Comparison of ENCODE assay signal across 12 cellular contexts in the genomic region with DNA sequence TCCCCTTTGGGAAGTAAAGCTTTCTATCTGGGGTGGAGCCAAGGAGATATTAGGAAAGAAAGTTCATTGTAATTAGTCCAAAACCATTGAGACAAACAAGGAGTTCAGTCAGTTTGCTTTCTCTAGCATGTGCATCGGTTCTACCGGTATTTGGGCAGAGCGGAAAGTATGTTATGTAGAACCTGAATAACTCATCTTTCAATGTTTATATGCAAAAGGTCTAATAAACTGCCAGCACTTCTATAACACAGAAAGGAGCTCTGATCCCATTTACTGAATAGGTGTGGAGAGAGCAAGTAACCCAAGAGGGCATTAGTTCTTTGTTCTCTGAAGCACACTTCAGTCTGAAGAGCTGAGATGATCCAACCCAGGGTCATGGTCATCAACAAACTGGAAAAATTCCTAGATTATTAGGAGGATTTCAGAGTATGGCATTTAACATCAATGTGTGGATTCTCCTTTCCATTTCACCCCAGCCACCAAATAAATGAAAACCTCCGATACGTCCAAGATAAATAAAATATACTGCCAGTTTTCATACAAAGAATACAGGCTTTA. TPM values are rescaled to one million over a fixed set of nuclear protein-coding genes. Genes with fewer than 3 reads are reported as not detected.
DNase-seq lines count a peak whose midpoint lies in the region; ATAC-seq and TF ChIP-seq lines count a peak whose summit lies in the region.
"Had no signal": no experiment of that assay in that cellular context is flagged by ENCODE, and none has a peak within 500 bp of the region (broad histone marks: within the 10 kb centered on the region; RNA-seq: fewer than 3 reads in every experiment).

No MANE protein-coding gene starts in this region.

- intact Hi-C loops in breast epithelium (cut with DNase I; ENCODE audit: low total_unique reads) (no loop called here), MCF 10A (cut with micrococcal nuclease) (loop anchor here (2.0 to 10.0 kb wide), 4 partner anchors 114 to 976 kb away; a partner anchor contains a TSS), uterus (cut with DNase I; ENCODE audit: low total_unique reads) (no loop called here)

- H3K4me3 ChIP-seq in breast epithelium (peak overlapping the region in 2 of 3 donors; percentile 78 to 86), cardiac fibroblast (replicated peaks in 1 of 2; ENCODE audit: low read depth in 2 of 2, low read length in 2 of 2) (peak overlapping the region; percentile 21 to 71), uterus (peak overlapping the region; percentile 53 to 70)

- TF ChIP-seq CTCF in breast epithelium (IDR thresholded peaks at IDR 0.05) (no peak), MCF 10A (IDR thresholded peaks at IDR 0.05; ENCODE audit: unreplicated experiment) (no peak), cardiac fibroblast (IDR thresholded peaks at IDR 0.05; ENCODE audit: low read depth, low read length) (no peak), mesothelial cell of epicardium (IDR thresholded peaks at IDR 0.05; ENCODE audit: unreplicated experiment) (no peak), uterus (IDR thresholded peaks at IDR 0.05) (no peak), omental fat pad (IDR thresholded peaks at IDR 0.05) (no peak)

- peak overlapping the region in 1 of 2 donors; percentile 89 for H3K27ac ChIP-seq in breast epithelium
- H3K27ac ChIP-seq in uterus = peak overlapping the region; percentile 91 to 97

- H3K36me3 Mint-ChIP-seq in MCF 10A (ENCODE audit: insufficient read depth, unreplicated experiment) (no peaks in the 10 kb centered on the region), mesothelial cell of epicardium (no peaks in the 10 kb centered on the region)
- H3K36me3 Mint-ChIP-seq: activated naive CD8-positive, alpha-beta T cell; WTC11 had no signal

- TF ChIP-seq POLR2A in breast epithelium (IDR thresholded peaks at IDR 0.05) (no peak), uterus (IDR thresholded peaks at IDR 0.05) (no peak)

- no peaks in the 10 kb centered on the region for H3K27me3 Mint-ChIP-seq in MCF 10A (ENCODE audit: insufficient read depth, unreplicated experiment)
- H3K27me3 Mint-ChIP-seq in mesothelial cell of epicardium (ENCODE audit: low read depth) = no peaks in the 10 kb centered on the region

- no TSS peak for BruUV-seq in MCF 10A (replicated peaks; lab: Mats Ljungman, UMichigan)

- H3K27me3 ChIP-seq in breast epithelium (no peaks in the 10 kb centered on the region), uterus (no peaks in the 10 kb centered on the region)
- H3K27me3 ChIP-seq: pancreas had no signal

- DNase-seq in breast epithelium (ENCODE audit: low spot score in 2 of 2) = no peak
- no peak for DNase-seq in MCF 10A (ENCODE audit: unreplicated experiment)
- peak in 1 of 2 donors; percentile 44 for DNase-seq in cardiac fibroblast (ENCODE audit: low read depth in 2 of 2)
- DNase-seq in mesothelial cell of epicardium (ENCODE audit: low spot score in 2 of 2, unreplicated experiment in 2 of 2) = no peak
- no peak for DNase-seq in uterus
- no peak for DNase-seq in GM19238 (ENCODE audit: insufficient read length, low spot score)
- DNase-seq in omental fat pad (ENCODE audit: low spot score) = no peak
- DNase-seq: head of caudate nucleus, pancreas had no signal

- POLR2A ChIA-PET in MCF 10A (lab: Yijun Ruan, JAX) = interaction anchor here (0.8 to 6.3 kb wide), 8 partner anchors 8 to 1741 kb away, joined by 3 to 61 read pairs (median 4); a partner anchor contains a TSS

- H3K9me3 ChIP-seq in breast epithelium (no peaks in the 10 kb centered on the region), uterus (no peaks in the 10 kb centered on the region)
- H3K9me3 ChIP-seq: pancreas had no signal

- CTCF ChIA-PET in MCF 10A (lab: Yijun Ruan, JAX) = interaction anchor here (0.6 to 4.5 kb wide), 11 partner anchors 9 to 718 kb away, joined by 3 to 41 read pairs (median 3); no protein-coding TSS in a partner anchor

- no peak overlapping the region for H3K4me3 Mint-ChIP-seq in MCF 10A (ENCODE audit: unreplicated experiment)
- H3K4me3 Mint-ChIP-seq in mesothelial cell of epicardium = no peak overlapping the region
- H3K4me3 Mint-ChIP-seq: activated naive CD8-positive, alpha-beta T cell; WTC11 had no signal

- H3K4me1 ChIP-seq in breast epithelium = no peaks in the 10 kb centered on the region
- no peaks in the 10 kb centered on the region for H3K4me1 ChIP-seq in uterus

- H3K9me3 Mint-ChIP-seq in MCF 10A (ENCODE audit: unreplicated experiment) (no peaks in the 10 kb centered on the region), mesothelial cell of epicardium (no peaks in the 10 kb centered on the region)
- H3K9me3 Mint-ChIP-seq: WTC11 had no signal

- H3K27ac Mint-ChIP-seq in MCF 10A (ENCODE audit: low read depth, unreplicated experiment) = no peak overlapping the region
- peak overlapping the region; percentile 87 for H3K27ac Mint-ChIP-seq in mesothelial cell of epicardium
- H3K27ac Mint-ChIP-seq: activated naive CD8-positive, alpha-beta T cell; WTC11 had no signal

- peaks cover 53% of the 10 kb centered on the region for H3K4me1 Mint-ChIP-seq in MCF 10A (ENCODE audit: insufficient read depth, unreplicated experiment)
- peaks cover 53% of the 10 kb centered on the region for H3K4me1 Mint-ChIP-seq in mesothelial cell of epicardium

- H3K36me3 ChIP-seq in breast epithelium (no peaks in the 10 kb centered on the region), uterus (no peaks in the 10 kb centered on the region)
- H3K36me3 ChIP-seq: pancreas had no signal

- ATAC-seq in omental fat pad (ENCODE audit: low FRiP score) (no peak), GM21529 (IDR thresholded peaks at IDR 0.05; ENCODE audit: unreplicated experiment) (no peak)
- ATAC-seq: WTC11 had no signal

RNA-seq across cellular contexts. Expression of a gene that starts 3.6 kb away (rescaled TPM):
- total RNA-seq in breast epithelium (10 to 100 TPM in 1 of 3 donors, 1 to 10 TPM in 2; 1.6 to 10.2 (median 9.5) TPM), MCF 10A (2022) (5.3 and 6.3 TPM in 2 replicates), mesothelial cell of epicardium (45.3 to 51.0 TPM (median 50.6 TPM) in 3 replicates), uterus (10 to 100 TPM in 3 of 4 donors, 1 to 10 TPM in 1; 4.9 to 43.2 (median 12.0) TPM), omental fat pad (1 to 10 TPM; 3.1 to 9.1 (median 4.1) TPM)
